8 cellular contexts compared by ENCODE assay signal in genomic region chr9:33143241-33143642, GRCh38. TPM values are rescaled to one million over a fixed set of nuclear protein-coding genes. Genes with fewer than 3 reads are reported as not detected.
DNase-seq lines count a peak whose midpoint lies in the region; ATAC-seq and TF ChIP-seq lines count a peak whose summit lies in the region.

No MANE protein-coding gene starts in this region.

- peak overlapping the region; percentile 79 for H3K4me3 Mint-ChIP-seq in natural killer cell

- H3K27ac Mint-ChIP-seq in natural killer cell: peak overlapping the region; percentile 89 to 98

- no peak overlapping the region for H3K4me3 ChIP-seq in HEK293 (ENCODE audit: low read depth, low read length)
- no peak overlapping the region for H3K4me3 ChIP-seq in stomach

- CTCF ChIA-PET in HEK293 (lab: Yijun Ruan, JAX): interaction anchor here (0.6 kb wide), 1 partner anchor 10 kb away, joined by 5 read pairs; no protein-coding TSS in a partner anchor

- H3K9me3 ChIP-seq in HEK293 (ENCODE audit: control insufficient read depth, insufficient read depth, low read depth, low read length): no peaks in the 10 kb centered on the region
- no peaks in the 10 kb centered on the region for H3K9me3 ChIP-seq in stomach

- no peak for TF ChIP-seq POLR2A in stomach (IDR thresholded peaks at IDR 0.05)

- intact Hi-C loops in natural killer cell (cut with micrococcal nuclease): loop anchor here (2.0 kb wide), 1 partner anchor 16 kb away; no protein-coding TSS in a partner anchor
- intact Hi-C loops in stomach (cut with DNase I; ENCODE audit: low total_unique reads): no loop called here

- no peaks in the 10 kb centered on the region for H3K9me3 Mint-ChIP-seq in natural killer cell

- DNase-seq in CD1c-positive myeloid dendritic cell (ENCODE audit: extremely low spot score): peak; percentile 37
- peak; percentile 89 for DNase-seq in amniotic epithelial cell (ENCODE audit: low read depth)
- DNase-seq in natural killer cell: no peak
- no peak for DNase-seq in DMS153 treated with DMSO at 0.1 percent for 48 hours (lab: John Stamatoyannopoulos, UW; ENCODE audit: unreplicated experiment)
- no peak for DNase-seq in stomach
- no peak for DNase-seq in H4 (ENCODE audit: low spot score)

- ATAC-seq in natural killer cell: peak; percentile 41 to 68 (median 52)
- no peak for ATAC-seq in GM21825 (IDR thresholded peaks at IDR 0.05; ENCODE audit: unreplicated experiment)

- POLR2A ChIA-PET in HEK293 (lab: Yijun Ruan, JAX): no interaction called here

- H3K4me1 Mint-ChIP-seq in natural killer cell: peaks cover 88 to 97% of the 10 kb centered on the region in 2 donors

- no peaks in the 10 kb centered on the region for H3K27me3 ChIP-seq in stomach

- H3K36me3 Mint-ChIP-seq in natural killer cell: no peaks in the 10 kb centered on the region

- H3K4me1 ChIP-seq in HEK293 (ENCODE audit: control insufficient read depth, insufficient read depth, low read length): peaks cover 6% of the 10 kb centered on the region; the same call in 1 of the 2 replicates
- H3K4me1 ChIP-seq in stomach: peaks cover 73 to 100% (median 91%) of the 10 kb centered on the region in 4 donors

- TF ChIP-seq CTCF in HEK293 (tag by site-specific recombination; IDR thresholded peaks at IDR 0.05): no peak
- no peak for TF ChIP-seq CTCF in natural killer cell (IDR thresholded peaks at IDR 0.05)
- TF ChIP-seq CTCF in stomach (IDR thresholded peaks at IDR 0.05): no peak

- H3K27ac ChIP-seq in HEK293 (ENCODE audit: extremely low read depth, low read depth, low read length): no peak overlapping the region
- H3K27ac ChIP-seq in stomach: peak overlapping the region in 1 of 5 donors; percentile 22

- no peaks in the 10 kb centered on the region for H3K27me3 Mint-ChIP-seq in natural killer cell (ENCODE audit: low read depth in 2 of 2)

- WGBS in stomach, 5 donors: 82 to 91% (median 88%) methylated on average over 2 of the region's 2 CpGs

- H3K36me3 ChIP-seq in HEK293 (ENCODE audit: control insufficient read depth in 2 of 2, insufficient read depth in 1 of 2, low read length in 2 of 2) (no peaks in the 10 kb centered on the region), stomach (peaks cover 0 to 7% (median 0%) of the 10 kb centered on the region in 4 donors)

- TF ChIP-seq EP300 in stomach (IDR thresholded peaks at IDR 0.05): no peak

TF ChIP-seq in HEK293, 187 proteins besides CTCF, POLR2A, EP300 and RAD21:
- TF ChIP-seq ZBTB17 (tag by site-specific recombination; IDR thresholded peaks at IDR 0.05): peak; percentile 43
- TF ChIP-seq ZNF600 (tag by site-specific recombination; IDR thresholded peaks at IDR 0.05): 0 out of 2 replicates have a peak, but pooled peaks have one; percentile 14
- TF ChIP-seq ZIC2 (tag by site-specific recombination; IDR thresholded peaks at IDR 0.05): 0 out of 2 replicates have a peak, but pooled peaks have one; percentile 9
- peak; percentile 77 for TF ChIP-seq ZBTB20 (tag by site-specific recombination; IDR thresholded peaks at IDR 0.05)
- TF ChIP-seq GFI1B (tag by site-specific recombination; IDR thresholded peaks at IDR 0.05): no peak
- no peak for TF ChIP-seq ZNF169 (tag by site-specific recombination; IDR thresholded peaks at IDR 0.05)
- TF ChIP-seq ZFP37 (tag by site-specific recombination; IDR thresholded peaks at IDR 0.05): no peak

RNA-seq across cellular contexts. Expression of gene B4GALT1, which starts 23.9 kb away (rescaled TPM):
- total RNA-seq in natural killer cell (100 to 1,000 TPM; 122 to 143 (median 128) TPM), stomach (100 to 1,000 TPM in 1 of 5 donors, 10 to 100 TPM in 3, 1 to 10 TPM in 1; 6.4 to 125 (median 25.0) TPM)
- 10 to 100 TPM; 23.4 to 31.4 (median 24.8) TPM for polyA plus RNA-seq in stomach
- 33.5 and 34.5 TPM in 2 replicates for total RNA-seq in H4 (2014; rRNA removed; shearing (Covaris generic))

Comparison
In these comparisons a context has a peak if more than half of its experiments do, and no peak if none do; other contexts are left out.
1. DNase-seq: peak in CD1c-positive myeloid dendritic cell (single experiment) and amniotic epithelial cell (single experiment); none in natural killer cell (single experiment), DMS153 treated with DMSO at 0.1 percent for 48 hours (single experiment), stomach (single experiment) and H4 (single experiment).